ENCODE assay signal across 22 cellular contexts in the genomic region with DNA sequence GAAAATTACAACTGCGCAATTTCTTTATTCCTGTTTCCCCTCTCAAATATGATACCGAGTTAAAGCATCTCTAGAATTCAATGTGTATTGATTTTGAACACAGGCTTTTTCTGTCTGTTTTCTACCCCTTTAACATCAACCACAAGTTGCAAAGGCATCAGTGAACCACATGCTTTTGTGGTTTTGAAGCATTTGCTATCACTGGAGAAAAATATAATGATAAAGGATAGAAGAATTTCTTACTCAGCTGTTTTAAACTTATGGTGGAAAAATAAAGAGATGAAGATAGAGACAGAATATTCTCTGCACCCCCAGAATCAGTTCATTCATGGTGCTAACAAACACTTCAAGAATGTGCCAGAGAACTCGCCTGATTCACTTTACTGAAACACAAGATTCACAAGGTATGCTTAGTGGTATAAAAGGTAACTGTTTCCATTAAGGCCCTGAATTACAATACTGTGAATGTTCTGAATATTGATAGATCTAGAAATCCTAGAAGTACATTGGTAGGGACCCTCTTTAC. TPM values are rescaled to one million over a fixed set of nuclear protein-coding genes. Genes with fewer than 3 reads are reported as not detected.
"Had no signal": no experiment of that assay in that cellular context is flagged by ENCODE, and none has a peak within 500 bp of the region (broad histone marks: within the 10 kb centered on the region; RNA-seq: fewer than 3 reads in every experiment).

No MANE protein-coding gene starts in this region.

- FAIRE-seq: endothelial cell of umbilical vein had no signal

- H3K4me3 Mint-ChIP-seq: activated CD4-positive, alpha-beta T cell treated with anti-CD3 and anti-CD28 coated beads, Interleukin-2, amount 10 ng/mL, durations not matched to agents 7 days and 5 days; brain; central memory CD8-positive, alpha-beta T cell; immature natural killer cell; neural crest cell; stimulated activated naive B cell treated with anti-CD40 and anti-IgM and Interleukin-4, amounts not matched to agents 10 μg/mL and 1 μg/mL and 100 μg/mL, for 72 hours; T-helper 2 cell treated with Interferon-gamma antibody and Interleukin-4, amounts not matched to agents 5 μg/mL and 100 μg/mL, for 36 hours had no signal

- H2AFZ ChIP-seq: parathyroid adenoma had no signal

- H3K9ac ChIP-seq: parathyroid adenoma had no signal

- H3K27me3 ChIP-seq: esophagus squamous epithelium, foreskin keratinocyte, heart left ventricle, transverse colon, vagina had no signal

- DNase-seq: activated CD4-positive, alpha-beta T cell treated with anti-CD3 and anti-CD28 coated beads, Interleukin-2, amount 10 ng/mL, durations not matched to agents 7 days and 5 days; activated CD8-positive, alpha-beta memory T cell treated with anti-CD3 and anti-CD28 coated beads, Interleukin-2, amount 50 U/mL, for 48 hours; activated gamma-delta T cell treated with Interleukin-2 at 50 U/mL for 16 hours; cortex of kidney; effector CD8-positive, alpha-beta T cell; esophagus squamous epithelium; foreskin keratinocyte; heart left ventricle; immature natural killer cell; midbrain; stimulated activated CD4-positive, alpha-beta T cell treated with anti-CD3 and anti-CD28 coated beads, Interleukin-2, amount 100 ng/mL, for 48 hours; stimulated activated naive B cell treated with anti-CD40 and anti-IgM and Interleukin-4, amounts not matched to agents 10 μg/mL and 1 μg/mL and 100 μg/mL, for 72 hours; transverse colon had no signal

- H3K9me3 ChIP-seq: esophagus squamous epithelium, heart left ventricle, transverse colon, vagina had no signal

- H3K79me2 ChIP-seq: parathyroid adenoma had no signal

- H3K36me3 ChIP-seq: esophagus squamous epithelium, heart left ventricle, transverse colon, vagina had no signal

- H3K4me1 ChIP-seq: esophagus squamous epithelium, foreskin keratinocyte, heart left ventricle, parathyroid adenoma, transverse colon, vagina had no signal

- H3K27ac ChIP-seq: esophagus squamous epithelium, foreskin keratinocyte, heart left ventricle, parathyroid adenoma, transverse colon, vagina had no signal

- ATAC-seq: foreskin keratinocyte; heart left ventricle; stimulated activated naive B cell treated with anti-CD40 and anti-IgM and Interleukin-4, amounts not matched to agents 10 μg/mL and 1 μg/mL and 100 μg/mL, for 72 hours had no signal

- H3K27ac Mint-ChIP-seq: activated CD4-positive, alpha-beta T cell treated with anti-CD3 and anti-CD28 coated beads, Interleukin-2, amount 10 ng/mL, durations not matched to agents 7 days and 5 days; brain; immature natural killer cell; stimulated activated naive B cell treated with anti-CD40 and anti-IgM and Interleukin-4, amounts not matched to agents 10 μg/mL and 1 μg/mL and 100 μg/mL, for 72 hours; T-helper 2 cell treated with Interferon-gamma antibody and Interleukin-4, amounts not matched to agents 5 μg/mL and 100 μg/mL, for 36 hours had no signal

- H3K4me1 Mint-ChIP-seq: activated CD4-positive, alpha-beta T cell treated with anti-CD3 and anti-CD28 coated beads, Interleukin-2, amount 10 ng/mL, durations not matched to agents 7 days and 5 days; brain; central memory CD8-positive, alpha-beta T cell; immature natural killer cell; stimulated activated naive B cell treated with anti-CD40 and anti-IgM and Interleukin-4, amounts not matched to agents 10 μg/mL and 1 μg/mL and 100 μg/mL, for 72 hours had no signal

- H3K4me3 ChIP-seq: esophagus squamous epithelium, heart left ventricle, lung, transverse colon, vagina had no signal

- H3K9me3 Mint-ChIP-seq: activated CD4-positive, alpha-beta T cell treated with anti-CD3 and anti-CD28 coated beads, Interleukin-2, amount 10 ng/mL, durations not matched to agents 7 days and 5 days; central memory CD8-positive, alpha-beta T cell; immature natural killer cell; neural crest cell; stimulated activated naive B cell treated with anti-CD40 and anti-IgM and Interleukin-4, amounts not matched to agents 10 μg/mL and 1 μg/mL and 100 μg/mL, for 72 hours; T-helper 2 cell treated with Interferon-gamma antibody and Interleukin-4, amounts not matched to agents 5 μg/mL and 100 μg/mL, for 36 hours had no signal

- H3K27me3 Mint-ChIP-seq: activated CD4-positive, alpha-beta T cell treated with anti-CD3 and anti-CD28 coated beads, Interleukin-2, amount 10 ng/mL, durations not matched to agents 7 days and 5 days; brain; stimulated activated naive B cell treated with anti-CD40 and anti-IgM and Interleukin-4, amounts not matched to agents 10 μg/mL and 1 μg/mL and 100 μg/mL, for 72 hours had no signal

- H3K36me3 Mint-ChIP-seq: brain; immature natural killer cell; stimulated activated naive B cell treated with anti-CD40 and anti-IgM and Interleukin-4, amounts not matched to agents 10 μg/mL and 1 μg/mL and 100 μg/mL, for 72 hours had no signal

RNA-seq across cellular contexts. Expression of gene DPPA4, which starts 9.5 kb away (rescaled TPM):
- total RNA-seq: activated CD4-positive, alpha-beta T cell treated with anti-CD3 and anti-CD28 coated beads, Interleukin-2, amount 10 ng/mL, durations not matched to agents 7 days and 5 days; endothelial cell of umbilical vein; esophagus squamous epithelium; foreskin keratinocyte; heart left ventricle; transverse colon; vagina had no signal
- polyA plus RNA-seq: foreskin keratinocyte, heart left ventricle had no signal

RNA-seq across cellular contexts. Expression of gene DPPA2, which starts 30.5 kb away (rescaled TPM):
- total RNA-seq: activated CD4-positive, alpha-beta T cell treated with anti-CD3 and anti-CD28 coated beads, Interleukin-2, amount 10 ng/mL, durations not matched to agents 7 days and 5 days; endothelial cell of umbilical vein; esophagus squamous epithelium; foreskin keratinocyte; heart left ventricle; lung; myocyte; transverse colon; vagina had no signal
- polyA plus RNA-seq: endothelial cell of umbilical vein, foreskin keratinocyte, heart left ventricle, immature natural killer cell, lung had no signal
